9 cellular contexts compared by ENCODE assay signal in genomic region chr14:74942608-74943007, GRCh38. TPM values are rescaled to one million over a fixed set of nuclear protein-coding genes. Genes with fewer than 3 reads are reported as not detected.
DNase-seq lines count a peak whose midpoint lies in the region; ATAC-seq and TF ChIP-seq lines count a peak whose summit lies in the region.
"Had no signal": no experiment of that assay in that cellular context is flagged by ENCODE, and none has a peak within 500 bp of the region (broad histone marks: within the 10 kb centered on the region; RNA-seq: fewer than 3 reads in every experiment).

No MANE protein-coding gene starts in this region.

- H3K4me1 ChIP-seq in prostate gland (replicated peaks), result no peaks in the 10 kb centered on the region

- no peaks in the 10 kb centered on the region for H3K9me3 Mint-ChIP-seq in activated naive CD8-positive, alpha-beta T cell (ENCODE audit: low read depth)
- no peaks in the 10 kb centered on the region for H3K9me3 Mint-ChIP-seq in Calu3 (ENCODE audit: low read depth, unreplicated experiment)

- peaks cover 42% of the 10 kb centered on the region for H3K4me1 Mint-ChIP-seq in activated naive CD8-positive, alpha-beta T cell (ENCODE audit: low read depth)
- H3K4me1 Mint-ChIP-seq in Calu3 (ENCODE audit: low read depth, unreplicated experiment), result peaks cover 23% of the 10 kb centered on the region

- no peaks in the 10 kb centered on the region for H3K27me3 Mint-ChIP-seq in activated naive CD8-positive, alpha-beta T cell
- H3K27me3 Mint-ChIP-seq in Calu3 (ENCODE audit: unreplicated experiment), result no peaks in the 10 kb centered on the region

- intact Hi-C loops in prostate gland (cut with DNase I) (no loop called here), Calu3 (cut with micrococcal nuclease; ENCODE audit: unreplicated experiment) (loop anchor here (5.0 kb wide), 1 partner anchor 60 kb away; the partner anchor contains the start of gene EIF2B2)

- no peak for TF ChIP-seq CTCF in prostate gland (IDR thresholded peaks at IDR 0.05)
- no peak for TF ChIP-seq CTCF in Calu3 (IDR thresholded peaks at IDR 0.05; ENCODE audit: unreplicated experiment)

- H3K27me3 ChIP-seq in prostate gland (replicated peaks; ENCODE audit: insufficient read depth), result no peaks in the 10 kb centered on the region
- H3K27me3 ChIP-seq: SJCRH30 had no signal

- H3K27ac Mint-ChIP-seq in activated naive CD8-positive, alpha-beta T cell, result peak overlapping the region; percentile 79
- no peak overlapping the region for H3K27ac Mint-ChIP-seq in Calu3 (ENCODE audit: unreplicated experiment)

- H3K36me3 Mint-ChIP-seq in activated naive CD8-positive, alpha-beta T cell, result no peaks in the 10 kb centered on the region
- no peaks in the 10 kb centered on the region for H3K36me3 Mint-ChIP-seq in Calu3 (ENCODE audit: insufficient read depth, unreplicated experiment)

- no peak for TF ChIP-seq POLR2A in prostate gland (IDR thresholded peaks at IDR 0.05)

- CTCF ChIA-PET in Calu3 (lab: Charles Lee), result no interaction called here

- WGBS in prostate gland, result 83% methylated on average over 11 of the region's 11 CpGs

- H3K4me3 Mint-ChIP-seq in activated naive CD8-positive, alpha-beta T cell, result peak overlapping the region; percentile 80
- no peak overlapping the region for H3K4me3 Mint-ChIP-seq in Calu3 (ENCODE audit: low read depth, unreplicated experiment)

- ATAC-seq in GM21515 (IDR thresholded peaks at IDR 0.05; ENCODE audit: unreplicated experiment) (peak; percentile 40), HG02678 (IDR thresholded peaks at IDR 0.05; ENCODE audit: unreplicated experiment) (no peak), HG02571 (IDR thresholded peaks at IDR 0.05; ENCODE audit: unreplicated experiment) (no peak), GM19324 (IDR thresholded peaks at IDR 0.05; ENCODE audit: low FRiP score, unreplicated experiment) (no peak)

- H3K4me3 ChIP-seq in GM08714 (ENCODE audit: low read length), result peak overlapping the region; percentile 0; the same call in 1 of the 2 replicates
- no peak overlapping the region for H3K4me3 ChIP-seq in prostate gland
- H3K4me3 ChIP-seq: SJCRH30 had no signal

- DNase-seq in prostate gland (ENCODE audit: low spot score) (no peak), Calu3 (no peak)
- DNase-seq: SJCRH30 had no signal

- BruUV-seq in Calu3 (replicated peaks; lab: Mats Ljungman, UMichigan), result no TSS peak

- H3K36me3 ChIP-seq in prostate gland, result no peaks in the 10 kb centered on the region

- H3K9me3 ChIP-seq in prostate gland, result no peaks in the 10 kb centered on the region
- H3K9me3 ChIP-seq: SJCRH30 had no signal

- H3K27ac ChIP-seq in prostate gland, result peak overlapping the region; percentile 49 to 53
- H3K27ac ChIP-seq: SJCRH30 had no signal

RNA-seq across cellular contexts. Expression of gene PGF, which starts 12.8 kb away (rescaled TPM):
- total RNA-seq in prostate gland (10 to 100 TPM in 1 of 2 donors, 1 to 10 TPM in 1; 7.9 to 16.2 TPM), Calu3 (2022) (1.2 and 2.1 TPM in 2 replicates)

RNA-seq across cellular contexts. Expression of gene RPS6KL1, which starts 19.5 kb away (rescaled TPM):
- total RNA-seq in prostate gland (10 to 100 TPM in 1 of 2 donors, 1 to 10 TPM in 1; 1.5 to 15.1 TPM), Calu3 (2022) (16.4 and 18.5 TPM in 2 replicates)
